ENCODE assay signal across 1 cellular context in the genomic region with DNA sequence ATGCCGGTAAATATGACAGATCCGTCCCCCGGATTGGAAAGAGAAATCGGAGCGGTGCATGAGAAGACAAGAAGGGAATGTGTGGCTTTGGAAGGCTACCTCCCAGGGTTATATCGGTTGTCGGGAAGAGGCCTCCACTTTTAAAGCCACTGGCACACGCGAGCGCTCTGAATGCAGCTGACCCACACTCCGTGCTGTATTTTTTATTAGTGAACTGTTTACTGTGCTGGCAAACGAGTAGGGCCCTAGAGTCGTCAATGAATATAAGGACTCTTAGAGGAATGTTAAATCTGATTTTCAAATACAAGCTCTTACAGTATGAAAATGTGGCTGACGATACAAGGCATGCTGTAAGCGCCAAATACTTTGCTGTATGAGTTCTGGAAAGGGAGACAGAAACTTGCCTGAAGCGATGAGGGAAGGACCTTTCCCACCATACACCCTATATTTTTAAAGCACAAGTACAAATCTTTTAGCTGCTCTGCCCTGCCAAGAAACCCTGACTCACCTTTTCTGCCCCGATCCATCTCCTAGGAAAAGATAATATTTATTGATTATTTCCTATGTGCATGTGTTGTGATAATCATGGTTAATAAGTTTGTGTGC.
TF ChIP-seq lines count a peak whose summit lies in the region.

No MANE protein-coding gene starts in this region.

TF ChIP-seq in endothelial cell of umbilical vein, 7 proteins besides CTCF, POLR2A, EP300 and RAD21:
- TF ChIP-seq GATA2 (IDR thresholded peaks at IDR 0.05; ENCODE audit: insufficient read depth, insufficient read length, low read depth, low read length) (no peak), MYC (IDR thresholded peaks at IDR 0.05; ENCODE audit: low read depth, low read length) (no peak)
